1 cellular context compared by ENCODE assay signal in the genomic region with DNA sequence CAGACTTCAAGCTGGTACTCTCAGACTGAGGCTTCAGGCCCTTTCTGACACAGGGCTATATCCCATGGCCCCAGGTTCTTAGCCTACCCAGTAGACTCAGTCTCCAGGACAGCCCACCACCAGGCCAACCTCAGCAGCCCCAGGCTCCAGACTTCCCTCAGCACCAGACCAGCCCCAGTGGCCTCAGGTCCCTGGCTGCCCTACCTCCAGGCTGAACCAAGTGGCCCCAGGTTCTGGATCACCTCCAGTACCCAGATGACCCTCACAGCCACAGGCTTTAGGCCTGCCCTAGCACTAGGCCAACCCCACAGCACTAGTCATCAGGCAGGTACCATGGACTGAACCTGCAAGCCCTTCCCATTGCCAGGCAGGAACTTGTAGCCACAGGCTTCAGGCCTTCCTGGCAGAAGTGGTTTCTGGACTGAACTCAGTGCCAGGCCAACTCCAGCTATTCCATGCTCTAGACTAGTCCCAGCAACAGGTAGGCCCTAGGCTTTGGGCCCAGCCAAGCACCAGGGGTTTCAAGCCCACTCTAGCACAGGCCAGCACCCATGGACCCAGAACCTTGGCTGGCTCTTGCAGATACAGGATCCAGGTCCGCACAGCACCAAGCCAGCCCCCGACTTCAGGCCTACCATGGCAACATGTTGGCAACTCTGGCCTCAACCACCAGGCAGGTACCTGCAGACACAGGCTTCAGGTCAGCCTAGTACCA.
TF ChIP-seq lines count a peak whose summit lies in the region.

No MANE protein-coding gene starts in this region.

TF ChIP-seq in H1, 55 proteins besides CTCF, POLR2A, EP300 and RAD21:
- TF ChIP-seq RNF2 (IDR thresholded peaks at IDR 0.05; ENCODE audit: borderline replicate concordance, low read depth, low read length, missing control alignments, poor library complexity, severe bottlenecking), result no peak
- TF ChIP-seq CEBPB (IDR thresholded peaks at IDR 0.05; ENCODE audit: low read depth, low read length), result no peak
- TF ChIP-seq CREB1 (IDR thresholded peaks at IDR 0.05), result no peak
- no peak for TF ChIP-seq RXRA (IDR thresholded peaks at IDR 0.05; ENCODE audit: insufficient read depth, low read depth, low read length)
- no peak for TF ChIP-seq BRCA1 (IDR thresholded peaks at IDR 0.05; ENCODE audit: low read depth, low read length)
- TF ChIP-seq, protein P1, sequence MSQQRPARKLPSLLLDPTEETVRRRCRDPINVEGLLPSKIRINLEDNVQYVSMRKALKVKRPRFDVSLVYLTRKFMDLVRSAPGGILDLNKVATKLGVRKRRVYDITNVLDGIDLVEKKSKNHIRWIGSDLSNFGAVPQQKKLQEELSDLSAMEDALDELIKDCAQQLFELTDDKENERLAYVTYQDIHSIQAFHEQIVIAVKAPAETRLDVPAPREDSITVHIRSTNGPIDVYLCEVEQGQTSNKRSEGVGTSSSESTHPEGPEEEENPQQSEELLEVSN (IDR thresholded peaks at IDR 0.05), result no peak
